In genomic region chr2:99881901-99882591, GRCh38 we compare ENCODE assay signal across 8 cellular contexts.
DNase-seq lines count a peak whose midpoint lies in the region; ATAC-seq and TF ChIP-seq lines count a peak whose summit lies in the region.

No MANE protein-coding gene starts in this region.

- no peak for TF ChIP-seq POLR2A in esophagus muscularis mucosa (IDR thresholded peaks at IDR 0.05; ENCODE audit: low read depth)

- H3K9me3 Mint-ChIP-seq in neural crest cell: no peaks in the 10 kb centered on the region

- TF ChIP-seq EP300 in esophagus muscularis mucosa (IDR thresholded peaks at IDR 0.05): no peak

- no peaks in the 10 kb centered on the region for H3K27me3 ChIP-seq in DOHH2 (ENCODE audit: control insufficient read depth, low read length)
- H3K27me3 ChIP-seq in esophagus muscularis mucosa: no peaks in the 10 kb centered on the region

- H3K4me3 ChIP-seq in DOHH2 (ENCODE audit: low read length): no peak overlapping the region
- no peak overlapping the region for H3K4me3 ChIP-seq in esophagus muscularis mucosa

- no peak for TF ChIP-seq CTCF in DOHH2 (IDR thresholded peaks at IDR 0.05; ENCODE audit: low read depth, low read length, poor library complexity, severe bottlenecking)
- TF ChIP-seq CTCF in neural crest cell (conservative IDR thresholded peaks at IDR 0.05): no peak
- TF ChIP-seq CTCF in esophagus muscularis mucosa (IDR thresholded peaks at IDR 0.05): no peak

- no peaks in the 10 kb centered on the region for H3K27me3 Mint-ChIP-seq in neural crest cell (ENCODE audit: low read depth)

- 31% methylated on average over 5 of the region's 5 CpGs for WGBS in esophagus muscularis mucosa

- H3F3A ChIP-seq in DOHH2 (ENCODE audit: control insufficient read depth, insufficient read depth): peaks cover 8% of the 10 kb centered on the region; the same call in 1 of the 2 replicates

- peaks cover 3% of the 10 kb centered on the region for H4K20me1 ChIP-seq in DOHH2 (ENCODE audit: control insufficient read depth, insufficient read depth, low read depth, low read length)

- H3K36me3 ChIP-seq in DOHH2 (ENCODE audit: control insufficient read depth, low read length) (no peaks in the 10 kb centered on the region), esophagus muscularis mucosa (no peaks in the 10 kb centered on the region)

- H3K36me3 Mint-ChIP-seq in neural crest cell (ENCODE audit: low read depth): no peaks in the 10 kb centered on the region

- intact Hi-C loops in esophagus muscularis mucosa (cut with DNase I): no loop called here

- no peaks in the 10 kb centered on the region for H3K9me3 ChIP-seq in DOHH2 (ENCODE audit: control insufficient read depth, insufficient read depth, low read length)
- H3K9me3 ChIP-seq in esophagus muscularis mucosa: no peaks in the 10 kb centered on the region

- H3K27ac ChIP-seq in DOHH2 (ENCODE audit: low read depth, low read length) (no peak overlapping the region), esophagus muscularis mucosa (replicated peaks in 1 of 4) (no peak overlapping the region)

- H3K4me2 ChIP-seq in DOHH2 (ENCODE audit: low read length): peak overlapping the region; percentile 15

- H3K79me2 ChIP-seq in DOHH2 (ENCODE audit: control insufficient read depth, low read length): no peaks in the 10 kb centered on the region

- no peaks in the 10 kb centered on the region for H3K9me2 ChIP-seq in DOHH2 (replicated peaks; ENCODE audit: control insufficient read depth, low read length)

- peaks cover 65% of the 10 kb centered on the region for H3K4me1 Mint-ChIP-seq in neural crest cell

- peak overlapping the region; percentile 50 for H3K4me3 Mint-ChIP-seq in neural crest cell

- DNase-seq in NCI-H1694 treated with DMSO at 0.1 percent for 48 hours (lab: John Stamatoyannopoulos, UW) (peak; percentile 88), dedifferentiated amniotic fluid mesenchymal stem cell (ENCODE audit: extremely low spot score) (peak; percentile 79), neural crest cell (ENCODE audit: low read depth, low spot score) (no peak), esophagus muscularis mucosa (ENCODE audit: extremely low spot score) (no peak)
- no peak for DNase-seq in effector CD8-positive, alpha-beta T cell (lab: John Stamatoyannopoulos, UW)

- H3K4me1 ChIP-seq in DOHH2 (ENCODE audit: control insufficient read depth, low read length) (peaks cover 47% of the 10 kb centered on the region), esophagus muscularis mucosa (peaks cover 21 to 37% (median 27%) of the 10 kb centered on the region in 4 donors)

- ATAC-seq in GM18517 (IDR thresholded peaks at IDR 0.05; ENCODE audit: unreplicated experiment): no peak
- no peak for ATAC-seq in HG03520 (IDR thresholded peaks at IDR 0.05; ENCODE audit: unreplicated experiment)

- H3K27ac Mint-ChIP-seq in neural crest cell (ENCODE audit: unreplicated experiment): peak overlapping the region; percentile 58

Comparison
In these comparisons a context has a peak if more than half of its experiments do, and no peak if none do; other contexts are left out.
1. DNase-seq: peak in NCI-H1694 treated with DMSO at 0.1 percent for 48 hours (single experiment) and dedifferentiated amniotic fluid mesenchymal stem cell (single experiment); none in neural crest cell (single experiment), esophagus muscularis mucosa (single experiment) and effector CD8-positive, alpha-beta T cell (single experiment).